Comparison of ENCODE assay signal across 13 cellular contexts in the genomic region with DNA sequence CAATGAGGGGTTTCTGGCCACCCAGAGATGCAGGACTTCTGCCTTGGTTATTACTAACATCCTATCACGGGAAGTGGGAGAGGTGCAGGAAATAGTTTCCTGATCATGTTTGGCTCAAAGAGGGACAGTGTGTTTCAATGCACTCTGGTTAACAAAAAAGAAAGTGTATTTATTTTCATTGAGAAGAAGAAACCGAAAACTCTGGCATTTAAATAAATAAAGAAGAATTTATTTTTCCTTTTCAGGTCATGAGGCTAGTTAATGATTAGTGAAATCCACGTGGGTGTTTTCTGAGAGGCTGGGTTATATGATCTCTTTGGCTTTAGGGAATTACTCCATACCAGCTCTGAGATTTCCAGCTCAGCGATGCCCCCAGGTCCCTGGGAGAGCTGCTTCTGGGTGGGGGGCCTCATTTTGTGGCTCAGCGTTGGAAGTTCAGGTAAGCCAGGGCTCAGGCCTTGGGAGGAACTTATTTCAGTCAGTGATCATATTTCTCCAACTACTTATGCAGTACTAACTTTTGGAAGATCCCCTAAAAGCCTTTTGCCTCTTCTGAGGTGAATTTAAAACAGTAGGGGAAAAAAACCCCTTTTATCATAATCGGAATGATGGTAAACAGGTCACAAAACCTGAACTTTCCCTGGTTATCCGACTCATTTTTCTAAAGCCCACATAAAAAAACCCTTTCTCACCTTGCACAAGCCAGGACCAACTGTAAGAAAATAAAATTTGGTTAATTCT. TPM values are rescaled to one million over a fixed set of nuclear protein-coding genes. Genes with fewer than 3 reads are reported as not detected.
A peak's percentile ranks its signal among the peaks of the same experiment; 100 is the strongest.
DNase-seq lines count a peak whose midpoint lies in the region; ATAC-seq and TF ChIP-seq lines count a peak whose summit lies in the region.
"Had no signal": no experiment of that assay in that cellular context is flagged by ENCODE, and none has a peak within 500 bp of the region (broad histone marks: within the 10 kb centered on the region; RNA-seq: fewer than 3 reads in every experiment).

TSS of gene PLA1A (plus strand) at position 338 of the 741 bp plus-strand sequence. CDS start at position 367, 29 bp downstream.

- peak within 1 kb of the TSS; percentile 14 to 78 for H3K9ac ChIP-seq in liver (ENCODE audit: low read depth in 1 of 2, low read length in 2 of 2)

- intact Hi-C loops in thyroid gland (cut with DNase I), result no loop called here

- H3K9me3 ChIP-seq in liver (ENCODE audit: control insufficient read depth in 4 of 4, low read length in 3 of 4) (no peaks in the 10 kb centered on the region), thyroid gland (no peaks in the 10 kb centered on the region)

- peak; percentile 25 to 31 for TF ChIP-seq RAD21 in liver (IDR thresholded peaks at IDR 0.05)

- H3K4me3 ChIP-seq in liver (ENCODE audit: low read depth in 1 of 3, low read length in 3 of 3) (peak within 1 kb of the TSS; percentile 33 to 58 (median 34)), thyroid gland (replicated peaks in 1 of 3) (no peak within 1 kb of the TSS)

- H3K27me3 Mint-ChIP-seq in activated T-cell treated with anti-CD3 and anti-CD28 coated beads, Interleukin-2, amount 50 U/mL, for 72 hours (ENCODE audit: low read depth), result peaks cover 17% of the 10 kb centered on the region

- DNase-seq in activated T-cell treated with anti-CD3 and anti-CD28 coated beads, Interleukin-2, amount 50 U/mL, for 72 hours, result no peak
- DNase-seq in activated T-cell treated with anti-CD3 and anti-CD28 coated beads for 4 hours (no peak), thyroid gland (no peak)
- DNase-seq: GDM1, retina had no signal

- H3K27ac Mint-ChIP-seq in activated T-cell treated with anti-CD3 and anti-CD28 coated beads, Interleukin-2, amount 50 U/mL, for 72 hours, result peak within 1 kb of the TSS; percentile 12

- peak in 1 of 2 donors; percentile 23 for ATAC-seq in activated T-cell treated with anti-CD3 and anti-CD28 coated beads, Interleukin-2, amount 50 U/mL, for 72 hours (replicated peaks in 1 of 2)
- no peak for ATAC-seq in GM19452 (IDR thresholded peaks at IDR 0.05; ENCODE audit: unreplicated experiment)
- no peak for ATAC-seq in HG03139 (IDR thresholded peaks at IDR 0.05; ENCODE audit: unreplicated experiment)
- no peak for ATAC-seq in GM21529 (IDR thresholded peaks at IDR 0.05; ENCODE audit: unreplicated experiment)

- H3K36me3 ChIP-seq in liver (ENCODE audit: control insufficient read depth in 4 of 4, insufficient read depth in 3 of 4, low read depth in 1 of 4, low read length in 3 of 4) (no peaks in the 10 kb centered on the region), thyroid gland (no peaks in the 10 kb centered on the region)

- H3K4me1 Mint-ChIP-seq in activated T-cell treated with anti-CD3 and anti-CD28 coated beads, Interleukin-2, amount 50 U/mL, for 72 hours (ENCODE audit: low read depth), result peaks cover 29% of the 10 kb centered on the region

- H3K36me3 Mint-ChIP-seq in activated T-cell treated with anti-CD3 and anti-CD28 coated beads, Interleukin-2, amount 50 U/mL, for 72 hours (ENCODE audit: insufficient read depth in 2 of 2), result no peaks in the 10 kb centered on the region
- H3K36me3 Mint-ChIP-seq: activated naive CD4-positive, alpha-beta T cell treated with anti-CD3 and anti-CD28 coated beads, Interleukin-2, amount 50 U/mL, for 72 hours had no signal

- H3K27ac ChIP-seq in adipose tissue (ENCODE audit: low read depth, low read length) (peak within 1 kb of the TSS; percentile 51), liver (ENCODE audit: low read depth in 1 of 2, low read length in 2 of 2) (peak within 1 kb of the TSS; percentile 78 to 86), thyroid gland (peak within 1 kb of the TSS; percentile 12 to 62 (median 51))

- 36 to 66% (median 60%) methylated on average over 7 of the region's 7 CpGs for WGBS in adipose tissue, 3 donors
- 28% methylated on average over 7 of the region's 7 CpGs for WGBS in liver
- WGBS in thyroid gland, 2 donors, result 70 to 73% methylated on average over 7 of the region's 7 CpGs

- TF ChIP-seq CTCF in liver (IDR thresholded peaks at IDR 0.05; ENCODE audit: low read depth, low read length, missing input control), result no peak
- TF ChIP-seq CTCF in thyroid gland (IDR thresholded peaks at IDR 0.05), result no peak

- TF ChIP-seq POLR2A in thyroid gland (IDR thresholded peaks at IDR 0.05), result no peak

- peaks cover 2 to 42% (median 24%) of the 10 kb centered on the region in 4 donors for H3K4me1 ChIP-seq in liver (ENCODE audit: control insufficient read depth in 4 of 4, insufficient read depth in 4 of 4, low read length in 3 of 4)
- peaks cover 0 to 9% of the 10 kb centered on the region in 2 donors for H3K4me1 ChIP-seq in thyroid gland

- peak within 1 kb of the TSS in 1 of 2 donors; percentile 22 for H3K4me3 Mint-ChIP-seq in activated T-cell treated with anti-CD3 and anti-CD28 coated beads, Interleukin-2, amount 50 U/mL, for 72 hours

- no peaks in the 10 kb centered on the region for H3K27me3 ChIP-seq in liver (ENCODE audit: control insufficient read depth in 4 of 4, insufficient read depth in 4 of 4, low read length in 3 of 4)
- no peaks in the 10 kb centered on the region for H3K27me3 ChIP-seq in thyroid gland

- H3K9me3 Mint-ChIP-seq in activated T-cell treated with anti-CD3 and anti-CD28 coated beads, Interleukin-2, amount 50 U/mL, for 72 hours, result no peaks in the 10 kb centered on the region
- H3K9me3 Mint-ChIP-seq: activated naive CD4-positive, alpha-beta T cell treated with anti-CD3 and anti-CD28 coated beads, Interleukin-2, amount 50 U/mL, for 72 hours had no signal

TF ChIP-seq in liver, 16 proteins besides CTCF, POLR2A, EP300 and RAD21:
- no peak for TF ChIP-seq EGR1 (IDR thresholded peaks at IDR 0.05; ENCODE audit: low read depth in 2 of 2)
- no peak for TF ChIP-seq MAX (IDR thresholded peaks at IDR 0.05)
- TF ChIP-seq TAF1 (conservative IDR thresholded peaks at IDR 0.05), result peak; percentile 82
- no peak for TF ChIP-seq RXRA (IDR thresholded peaks at IDR 0.05)
- no peak for TF ChIP-seq FOXA1 (IDR thresholded peaks at IDR 0.05)
- peak; percentile 51 for TF ChIP-seq FOXA2 (IDR thresholded peaks at IDR 0.05)
- no peak for TF ChIP-seq ZBTB33 (IDR thresholded peaks at IDR 0.05)
- TF ChIP-seq REST (IDR thresholded peaks at IDR 0.05), result peak; percentile 63
- no peak for TF ChIP-seq GABPA (IDR thresholded peaks at IDR 0.05 in 1 of 2, conservative IDR thresholded peaks at IDR 0.05 in 1 of 2)
- TF ChIP-seq SP1 (IDR thresholded peaks at IDR 0.05), result peak; percentile 46
- TF ChIP-seq ATF3 (IDR thresholded peaks at IDR 0.05), result no peak
- peak in 1 of 2 donors; percentile 35 for TF ChIP-seq HNF4A (conservative IDR thresholded peaks at IDR 0.05)
- TF ChIP-seq YY1 (IDR thresholded peaks at IDR 0.05), result peak; percentile 56
- TF ChIP-seq NR2F2 (IDR thresholded peaks at IDR 0.05), result peak; percentile 12
- TF ChIP-seq JUND (IDR thresholded peaks at IDR 0.05), result no peak
- TF ChIP-seq HNF4G (IDR thresholded peaks at IDR 0.05), result no peak

RNA-seq across cellular contexts. Expression of gene PLA1A, which starts in this region (rescaled TPM):
- 1 to 10 TPM in 1 of 2 donors, under 1 TPM in 1; 0.79 to 1.2 TPM for total RNA-seq in activated T-cell treated with anti-CD3 and anti-CD28 coated beads, Interleukin-2, amount 50 U/mL, for 72 hours
- polyA plus RNA-seq in adipose tissue (1 to 10 TPM; 1.0 to 5.8 (median 2.7) TPM), liver (10 to 100 TPM; 30.6 to 35.4 TPM)
- total RNA-seq in liver (10 to 100 TPM in 1 of 2 donors, 1 to 10 TPM in 1; 6.0 to 63.9 TPM), thyroid gland (1 to 10 TPM; 2.0 to 6.7 (median 3.9) TPM)
- polyA plus RNA-seq: AG04450, keratinocyte had no signal

Comparison
In these comparisons a context has a peak if more than half of its experiments do, and no peak if none do; other contexts are left out.
1. RNA of gene PLA1A (polyA plus RNA-seq): 30.6 to 35.4 TPM in liver; 1.0 to 5.8 TPM in adipose tissue; every median in the first group is over 4 times any median in the second.
2. H3K4me3 ChIP-seq: peak in liver (3 of 3); none in thyroid gland (0 of 3).
3. Peak in every context shown above with its lines, with median percentiles within 50 percentile points of each other: H3K27ac ChIP-seq.